16 cellular contexts compared by ENCODE assay signal in the genomic region with DNA sequence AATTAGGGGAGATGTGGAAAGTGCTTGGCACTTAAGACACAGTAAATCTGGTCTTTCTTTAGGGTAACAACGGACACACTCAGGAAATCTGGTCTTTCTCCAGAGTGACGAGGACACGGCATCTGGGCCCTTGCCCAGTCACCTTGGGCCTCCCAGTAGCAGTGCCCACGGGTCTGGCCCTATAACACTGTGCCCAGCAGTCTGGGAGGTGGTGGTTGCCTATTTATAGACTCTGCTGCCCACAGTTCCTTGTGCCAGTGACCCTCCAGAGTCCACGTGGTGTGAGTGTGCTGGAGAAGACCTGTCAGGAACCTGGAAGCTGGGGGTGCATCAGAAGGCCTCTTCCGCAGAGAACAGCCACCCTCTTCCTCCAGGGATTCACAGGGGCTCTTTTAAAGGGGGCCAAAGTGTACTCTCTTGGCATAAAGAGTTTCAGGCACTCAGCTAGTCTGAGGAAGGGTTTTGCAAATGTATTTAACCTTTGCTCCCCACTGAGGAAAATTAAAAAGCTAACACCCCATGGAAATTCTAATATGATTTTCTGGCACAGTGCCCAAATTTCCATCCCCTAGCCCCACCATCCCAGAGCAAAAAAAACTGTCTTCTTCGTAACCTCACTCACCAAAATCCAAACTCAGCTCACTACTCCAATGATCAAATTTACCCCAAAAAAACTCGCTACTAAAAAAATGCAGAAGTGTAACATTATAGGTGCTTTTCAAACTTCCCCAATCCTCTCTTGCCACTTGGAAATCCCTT. TPM values are rescaled to one million over a fixed set of nuclear protein-coding genes. Genes with fewer than 3 reads are reported as not detected.
"Had no signal": no experiment of that assay in that cellular context is flagged by ENCODE, and none has a peak within 500 bp of the region (broad histone marks: within the 10 kb centered on the region; RNA-seq: fewer than 3 reads in every experiment).

No MANE protein-coding gene starts in this region.

- H3K9me3 Mint-ChIP-seq: activated naive CD4-positive, alpha-beta T cell treated with anti-CD3 and anti-CD28 coated beads, Interleukin-2, amount 50 U/mL, for 24 hours; natural killer cell treated with Interleukin-12 subunit alpha and Interleukin-12 subunit beta and Interleukin-15 and Interleukin-18, amount 100 ng/mL, for 72 hours; stimulated activated naive CD8-positive, alpha-beta T cell treated with anti-CD3 and anti-CD28 coated beads, Interleukin-15, Interleukin-2, amounts not matched to agents 100 ng/mL and 50 ng/mL, for 24 hours had no signal

- FAIRE-seq: kidney, small intestine had no signal

- H3K27ac ChIP-seq: suprapubic skin, VCaP had no signal

- H3K4me1 ChIP-seq: suprapubic skin had no signal

- H3K36me3 Mint-ChIP-seq: activated naive CD4-positive, alpha-beta T cell treated with anti-CD3 and anti-CD28 coated beads, Interleukin-2, amount 50 U/mL, for 24 hours; natural killer cell treated with Interleukin-12 subunit alpha and Interleukin-12 subunit beta and Interleukin-15 and Interleukin-18, amount 100 ng/mL, for 72 hours had no signal

- ATAC-seq: natural killer cell treated with Interleukin-12 subunit alpha and Interleukin-12 subunit beta and Interleukin-15 and Interleukin-18, amount 100 ng/mL, for 72 hours; T-helper 17 cell had no signal

- H3K36me3 ChIP-seq: suprapubic skin had no signal

- H3K27me3 ChIP-seq: suprapubic skin had no signal

- H3K4me1 Mint-ChIP-seq: activated naive CD4-positive, alpha-beta T cell treated with anti-CD3 and anti-CD28 coated beads, Interleukin-2, amount 50 U/mL, for 24 hours; T-helper 17 cell had no signal

- H3K27ac Mint-ChIP-seq: activated naive CD4-positive, alpha-beta T cell treated with anti-CD3 and anti-CD28 coated beads, Interleukin-2, amount 50 U/mL, for 24 hours; natural killer cell treated with Interleukin-12 subunit alpha and Interleukin-12 subunit beta and Interleukin-15 and Interleukin-18, amount 100 ng/mL, for 72 hours; stimulated activated naive CD8-positive, alpha-beta T cell treated with anti-CD3 and anti-CD28 coated beads, Interleukin-15, Interleukin-2, amounts not matched to agents 100 ng/mL and 50 ng/mL, for 24 hours; T-helper 17 cell had no signal

- H3K4me3 ChIP-seq: suprapubic skin had no signal

- DNase-seq: activated CD4-positive, alpha-beta T cell treated with anti-CD3 and anti-CD28 coated beads, Interleukin-2, amount 50 U/mL, for 1 hour; activated CD4-positive, CD25-positive, alpha-beta regulatory T cell treated with anti-CD3 and anti-CD28 coated beads, Interleukin-2, amount 50 U/mL, for 72 hours; activated gamma-delta T cell; kidney; mesenchymal stem cell; small intestine; stimulated activated CD4-positive, alpha-beta T cell treated with anti-CD3 and anti-CD28 coated beads, Interleukin-15, amount 100 ng/mL, for 24 hours; stimulated activated CD4-positive, alpha-beta T cell treated with anti-CD3 and anti-CD28 coated beads, Interleukin-2, amount 100 ng/mL, for 48 hours; T-helper 17 cell; trophoblast cell had no signal

- H3K4me3 Mint-ChIP-seq: activated naive CD4-positive, alpha-beta T cell treated with anti-CD3 and anti-CD28 coated beads, Interleukin-2, amount 50 U/mL, for 24 hours; natural killer cell treated with Interleukin-12 subunit alpha and Interleukin-12 subunit beta and Interleukin-15 and Interleukin-18, amount 100 ng/mL, for 72 hours; stimulated activated naive CD8-positive, alpha-beta T cell treated with anti-CD3 and anti-CD28 coated beads, Interleukin-15, Interleukin-2, amounts not matched to agents 100 ng/mL and 50 ng/mL, for 24 hours; T-helper 17 cell had no signal

- H3K9me3 ChIP-seq: suprapubic skin had no signal

RNA-seq across cellular contexts. Expression of gene WNT5A, which starts 15.4 kb away (rescaled TPM):
- total RNA-seq: activated CD8-positive, alpha-beta memory T cell treated with anti-CD3 and anti-CD28 coated beads for 36 hours; natural killer cell treated with Interleukin-12 subunit alpha and Interleukin-12 subunit beta and Interleukin-15 and Interleukin-18, amount 100 ng/mL, for 72 hours; T-helper 17 cell had no signal
